Comparison of ENCODE assay signal across 1 cellular context in genomic region chr1:92784639-92785500, GRCh38.
A peak's percentile ranks its signal among the peaks of the same experiment; 100 is the strongest.
TF ChIP-seq lines count a peak whose summit lies in the region.

Gene EVI5 (minus strand): TSS chr1:92785108. CDS start chr1:92736546, 48,562 bp downstream.

TF ChIP-seq in K562, 482 proteins besides CTCF, POLR2A, EP300 and RAD21 (continued from another document and continues in another):
- TF ChIP-seq ILF3 (IDR thresholded peaks at IDR 0.05; ENCODE audit: borderline replicate concordance): no peak
- TF ChIP-seq FOXJ2 (tag; IDR thresholded peaks at IDR 0.05): peak; percentile 93
- TF ChIP-seq PHF20 (IDR thresholded peaks at IDR 0.05; ENCODE audit: partially characterized antibody): peak; percentile 6
- TF ChIP-seq CBFB (CRISPR knock-in tag; IDR thresholded peaks at IDR 0.05): 0 out of 2 replicates have a peak, but pooled peaks have one; percentile 14
- TF ChIP-seq PML (IDR thresholded peaks at IDR 0.05; ENCODE audit: low read length): peak; percentile 24; the same call in 1 of the 2 replicates
- no peak for TF ChIP-seq ESRRB (CRISPR knock-in tag; IDR thresholded peaks at IDR 0.05; ENCODE audit: borderline replicate concordance)
- peak; percentile 17 for TF ChIP-seq E2F8 (IDR thresholded peaks at IDR 0.05; ENCODE audit: low read depth, partially characterized antibody)
- TF ChIP-seq, protein P1, sequence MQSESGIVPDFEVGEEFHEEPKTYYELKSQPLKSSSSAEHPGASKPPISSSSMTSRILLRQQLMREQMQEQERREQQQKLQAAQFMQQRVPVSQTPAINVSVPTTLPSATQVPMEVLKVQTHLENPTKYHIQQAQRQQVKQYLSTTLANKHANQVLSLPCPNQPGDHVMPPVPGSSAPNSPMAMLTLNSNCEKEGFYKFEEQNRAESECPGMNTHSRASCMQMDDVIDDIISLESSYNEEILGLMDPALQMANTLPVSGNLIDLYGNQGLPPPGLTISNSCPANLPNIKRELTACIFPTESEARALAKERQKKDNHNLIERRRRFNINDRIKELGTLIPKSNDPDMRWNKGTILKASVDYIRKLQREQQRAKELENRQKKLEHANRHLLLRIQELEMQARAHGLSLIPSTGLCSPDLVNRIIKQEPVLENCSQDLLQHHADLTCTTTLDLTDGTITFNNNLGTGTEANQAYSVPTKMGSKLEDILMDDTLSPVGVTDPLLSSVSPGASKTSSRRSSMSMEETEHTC (IDR thresholded peaks at IDR 0.05): no peak
- no peak for TF ChIP-seq DDX20 (tag; IDR thresholded peaks at IDR 0.05; ENCODE audit: low read depth)
- TF ChIP-seq SRSF7 (optimal IDR thresholded peaks at IDR 0.05; ENCODE audit: low read depth, low read length): no peak
- peak; percentile 33 for TF ChIP-seq ZNF24 (IDR thresholded peaks at IDR 0.05)
- TF ChIP-seq PTTG1 (tag; IDR thresholded peaks at IDR 0.05; ENCODE audit: low read depth): no peak
- TF ChIP-seq ZNF318 (IDR thresholded peaks at IDR 0.05; ENCODE audit: borderline replicate concordance in 1 of 2, low read depth in 1 of 2): no peak
- TF ChIP-seq, protein P2, sequence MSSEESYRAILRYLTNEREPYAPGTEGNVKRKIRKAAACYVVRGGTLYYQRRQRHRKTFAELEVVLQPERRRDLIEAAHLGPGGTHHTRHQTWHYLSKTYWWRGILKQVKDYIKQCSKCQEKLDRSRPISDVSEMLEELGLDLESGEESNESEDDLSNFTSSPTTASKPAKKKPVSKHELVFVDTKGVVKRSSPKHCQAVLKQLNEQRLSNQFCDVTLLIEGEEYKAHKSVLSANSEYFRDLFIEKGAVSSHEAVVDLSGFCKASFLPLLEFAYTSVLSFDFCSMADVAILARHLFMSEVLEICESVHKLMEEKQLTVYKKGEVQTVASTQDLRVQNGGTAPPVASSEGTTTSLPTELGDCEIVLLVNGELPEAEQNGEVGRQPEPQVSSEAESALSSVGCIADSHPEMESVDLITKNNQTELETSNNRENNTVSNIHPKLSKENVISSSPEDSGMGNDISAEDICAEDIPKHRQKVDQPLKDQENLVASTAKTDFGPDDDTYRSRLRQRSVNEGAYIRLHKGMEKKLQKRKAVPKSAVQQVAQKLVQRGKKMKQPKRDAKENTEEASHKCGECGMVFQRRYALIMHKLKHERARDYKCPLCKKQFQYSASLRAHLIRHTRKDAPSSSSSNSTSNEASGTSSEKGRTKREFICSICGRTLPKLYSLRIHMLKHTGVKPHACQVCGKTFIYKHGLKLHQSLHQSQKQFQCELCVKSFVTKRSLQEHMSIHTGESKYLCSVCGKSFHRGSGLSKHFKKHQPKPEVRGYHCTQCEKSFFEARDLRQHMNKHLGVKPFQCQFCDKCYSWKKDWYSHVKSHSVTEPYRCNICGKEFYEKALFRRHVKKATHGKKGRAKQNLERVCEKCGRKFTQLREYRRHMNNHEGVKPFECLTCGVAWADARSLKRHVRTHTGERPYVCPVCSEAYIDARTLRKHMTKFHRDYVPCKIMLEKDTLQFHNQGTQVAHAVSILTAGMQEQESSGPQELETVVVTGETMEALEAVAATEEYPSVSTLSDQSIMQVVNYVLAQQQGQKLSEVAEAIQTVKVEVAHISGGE (CRISPR knock-in tag; IDR thresholded peaks at IDR 0.05): 0 out of 6 replicates have a peak, but pooled peaks of 1 of the 3 experiments have one; percentile 56
- TF ChIP-seq, protein P3, sequence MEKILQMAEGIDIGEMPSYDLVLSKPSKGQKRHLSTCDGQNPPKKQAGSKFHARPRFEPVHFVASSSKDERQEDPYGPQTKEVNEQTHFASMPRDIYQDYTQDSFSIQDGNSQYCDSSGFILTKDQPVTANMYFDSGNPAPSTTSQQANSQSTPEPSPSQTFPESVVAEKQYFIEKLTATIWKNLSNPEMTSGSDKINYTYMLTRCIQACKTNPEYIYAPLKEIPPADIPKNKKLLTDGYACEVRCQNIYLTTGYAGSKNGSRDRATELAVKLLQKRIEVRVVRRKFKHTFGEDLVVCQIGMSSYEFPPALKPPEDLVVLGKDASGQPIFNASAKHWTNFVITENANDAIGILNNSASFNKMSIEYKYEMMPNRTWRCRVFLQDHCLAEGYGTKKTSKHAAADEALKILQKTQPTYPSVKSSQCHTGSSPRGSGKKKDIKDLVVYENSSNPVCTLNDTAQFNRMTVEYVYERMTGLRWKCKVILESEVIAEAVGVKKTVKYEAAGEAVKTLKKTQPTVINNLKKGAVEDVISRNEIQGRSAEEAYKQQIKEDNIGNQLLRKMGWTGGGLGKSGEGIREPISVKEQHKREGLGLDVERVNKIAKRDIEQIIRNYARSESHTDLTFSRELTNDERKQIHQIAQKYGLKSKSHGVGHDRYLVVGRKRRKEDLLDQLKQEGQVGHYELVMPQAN (IDR thresholded peaks at IDR 0.05; ENCODE audit: borderline replicate concordance): no peak; the same call in 1 of the 2 replicates
- no peak for TF ChIP-seq ETS2 (tag; IDR thresholded peaks at IDR 0.05; ENCODE audit: borderline replicate concordance, poor library complexity, severe bottlenecking)
- peak; percentile 79 for TF ChIP-seq KLF13 (tag; IDR thresholded peaks at IDR 0.05; ENCODE audit: borderline replicate concordance, low read depth)
- no peak for TF ChIP-seq ZNF57 (CRISPR knock-in tag; IDR thresholded peaks at IDR 0.05)
- no peak for TF ChIP-seq ADNP (tag; IDR thresholded peaks at IDR 0.05)
- no peak for TF ChIP-seq CHD2 (IDR thresholded peaks at IDR 0.05; ENCODE audit: low read depth, low read length)
- peak; percentile 78 for TF ChIP-seq CXXC5 (CRISPR knock-in tag; IDR thresholded peaks at IDR 0.05)
- no peak for TF ChIP-seq KDM2B (CRISPR knock-in tag; IDR thresholded peaks at IDR 0.05)
- no peak for TF ChIP-seq ZNF239 (CRISPR knock-in tag; IDR thresholded peaks at IDR 0.05)
- TF ChIP-seq, protein P4, sequence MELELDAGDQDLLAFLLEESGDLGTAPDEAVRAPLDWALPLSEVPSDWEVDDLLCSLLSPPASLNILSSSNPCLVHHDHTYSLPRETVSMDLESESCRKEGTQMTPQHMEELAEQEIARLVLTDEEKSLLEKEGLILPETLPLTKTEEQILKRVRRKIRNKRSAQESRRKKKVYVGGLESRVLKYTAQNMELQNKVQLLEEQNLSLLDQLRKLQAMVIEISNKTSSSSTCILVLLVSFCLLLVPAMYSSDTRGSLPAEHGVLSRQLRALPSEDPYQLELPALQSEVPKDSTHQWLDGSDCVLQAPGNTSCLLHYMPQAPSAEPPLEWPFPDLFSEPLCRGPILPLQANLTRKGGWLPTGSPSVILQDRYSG (tag; conservative IDR thresholded peaks at IDR 0.05; ENCODE audit: low read depth): peak; percentile 80; the same call in 1 of the 2 replicates
- TF ChIP-seq E2F3 (CRISPR knock-in tag; IDR thresholded peaks at IDR 0.05): peak; percentile 65; the same call in 1 of the 2 replicates
- peak; percentile 92 for TF ChIP-seq MYC (IDR thresholded peaks at IDR 0.05; ENCODE audit: low read depth, low read length)
- TF ChIP-seq MYC (CRISPR knock-in tag; IDR thresholded peaks at IDR 0.05; ENCODE audit: borderline replicate concordance, low read depth): no peak; the same call in 1 of the 2 replicates
- no peak for TF ChIP-seq CEBPG (CRISPR knock-in tag; IDR thresholded peaks at IDR 0.05)
- no peak for TF ChIP-seq CEBPG (tag; conservative IDR thresholded peaks at IDR 0.05 in 1 of 2, IDR thresholded peaks at IDR 0.05 in 1 of 2)
- TF ChIP-seq ZNF263 (CRISPR knock-in tag; IDR thresholded peaks at IDR 0.05; ENCODE audit: borderline replicate concordance): peak; percentile 80
- TF ChIP-seq MXD1 (CRISPR knock-in tag; IDR thresholded peaks at IDR 0.05; ENCODE audit: borderline replicate concordance, poor library complexity, severe bottlenecking): no peak
- no peak for TF ChIP-seq BRCA1 (IDR thresholded peaks at IDR 0.05)
- no peak for TF ChIP-seq BRCA1 (CRISPR knock-in tag; IDR thresholded peaks at IDR 0.05)
- no peak for TF ChIP-seq ZNF444 (CRISPR knock-in tag; IDR thresholded peaks at IDR 0.05)
- TF ChIP-seq CAMTA2 (CRISPR knock-in tag; conservative IDR thresholded peaks at IDR 0.05): no peak
- TF ChIP-seq SUPT5H (IDR thresholded peaks at IDR 0.05): peak; percentile 79
- TF ChIP-seq, protein P5, sequence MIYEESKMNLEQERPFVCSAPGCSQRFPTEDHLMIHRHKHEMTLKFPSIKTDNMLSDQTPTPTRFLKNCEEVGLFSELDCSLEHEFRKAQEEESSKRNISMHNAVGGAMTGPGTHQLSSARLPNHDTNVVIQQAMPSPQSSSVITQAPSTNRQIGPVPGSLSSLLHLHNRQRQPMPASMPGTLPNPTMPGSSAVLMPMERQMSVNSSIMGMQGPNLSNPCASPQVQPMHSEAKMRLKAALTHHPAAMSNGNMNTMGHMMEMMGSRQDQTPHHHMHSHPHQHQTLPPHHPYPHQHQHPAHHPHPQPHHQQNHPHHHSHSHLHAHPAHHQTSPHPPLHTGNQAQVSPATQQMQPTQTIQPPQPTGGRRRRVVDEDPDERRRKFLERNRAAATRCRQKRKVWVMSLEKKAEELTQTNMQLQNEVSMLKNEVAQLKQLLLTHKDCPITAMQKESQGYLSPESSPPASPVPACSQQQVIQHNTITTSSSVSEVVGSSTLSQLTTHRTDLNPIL (CRISPR knock-in tag; IDR thresholded peaks at IDR 0.05): no peak
- no peak for TF ChIP-seq PTBP1 (IDR thresholded peaks at IDR 0.05; ENCODE audit: low read depth, low read length)
- peak; percentile 10; the same call in 1 of the 2 replicates for TF ChIP-seq HCFC1 (IDR thresholded peaks at IDR 0.05; ENCODE audit: low read depth, low read length)
- TF ChIP-seq BACH1 (tag; IDR thresholded peaks at IDR 0.05): no peak
- TF ChIP-seq EGR1 (conservative IDR thresholded peaks at IDR 0.05): no peak
- TF ChIP-seq ZNF511 (CRISPR knock-in tag; IDR thresholded peaks at IDR 0.05): peak; percentile 97; the same call in 1 of the 2 replicates
